8 cellular contexts compared by ENCODE assay signal in the genomic region with DNA sequence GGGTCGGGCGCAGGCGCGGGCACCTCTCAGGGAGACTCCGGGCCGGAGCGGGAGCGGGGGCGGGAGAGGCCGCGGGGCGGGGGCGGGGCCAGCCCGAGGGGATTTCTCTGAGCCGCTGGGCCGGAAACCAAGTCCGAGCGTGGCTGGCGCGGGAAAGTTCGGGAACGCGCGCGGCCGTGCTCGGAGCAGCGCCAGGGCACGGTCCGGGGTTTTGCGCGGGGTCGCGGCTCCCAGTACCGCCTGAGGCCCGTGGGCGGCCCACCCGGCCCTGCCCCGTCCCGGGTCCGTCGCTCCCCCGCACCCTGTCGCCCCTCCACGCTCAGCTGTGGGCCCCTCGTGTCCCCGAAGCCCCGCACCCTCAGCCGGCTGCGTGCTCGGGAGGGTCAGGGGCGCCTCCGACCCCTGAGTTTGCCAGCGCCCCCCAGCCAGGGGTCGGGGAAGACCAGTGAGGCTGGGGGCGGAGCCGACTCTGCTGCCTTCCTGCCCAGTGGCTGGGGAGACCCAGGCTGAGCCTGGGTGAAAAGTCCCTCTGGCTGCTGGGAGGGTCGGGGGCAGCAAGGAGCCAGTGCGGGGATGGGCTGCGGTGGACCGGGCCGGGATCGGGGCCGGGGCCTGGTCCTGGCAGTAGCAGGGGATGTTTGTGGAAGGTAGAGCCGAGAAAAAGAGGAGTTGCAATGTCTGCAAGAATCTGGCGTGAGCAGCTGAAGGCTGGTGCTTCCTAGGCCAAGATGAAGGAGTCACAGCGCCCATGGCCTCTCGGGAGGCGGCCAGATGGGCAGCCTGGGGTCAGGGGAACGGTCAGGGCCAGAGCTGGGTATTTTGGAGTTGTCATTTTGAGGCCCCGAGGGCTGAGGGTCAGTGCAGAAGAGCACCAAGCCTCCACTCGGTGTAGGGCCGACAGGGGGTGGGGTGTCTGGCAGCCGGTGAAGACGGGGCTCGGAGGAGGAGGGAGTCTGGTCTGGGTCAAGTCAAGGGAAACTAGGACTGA. TPM values are rescaled to one million over a fixed set of nuclear protein-coding genes. Genes with fewer than 3 reads are reported as not detected.
DNase-seq lines count a peak whose midpoint lies in the region; ATAC-seq and TF ChIP-seq lines count a peak whose summit lies in the region.

No MANE protein-coding gene starts in this region.

- ATAC-seq in GM19035 (IDR thresholded peaks at IDR 0.05; ENCODE audit: unreplicated experiment) = peak; percentile 23
- peak; percentile 33 for ATAC-seq in HG03175 (IDR thresholded peaks at IDR 0.05; ENCODE audit: unreplicated experiment)
- peak; percentile 41 for ATAC-seq in thoracic aorta (ENCODE audit: insufficient number of reproducible peaks, low FRiP score, low read depth)
- no peak for ATAC-seq in esophagus mucosa

- peak overlapping the region; percentile 68 for H2BK120ac ChIP-seq in mesenchymal stem cell (ENCODE audit: low read depth, low read length)

- H3K36me3 ChIP-seq in mesenchymal stem cell (ENCODE audit: control insufficient read depth in 1 of 2, insufficient read depth in 2 of 2, low read depth in 1 of 2, low read length in 2 of 2) (peaks cover 5 to 18% of the 10 kb centered on the region in 2 experiments), thoracic aorta (no peaks in the 10 kb centered on the region)

- peaks cover 9% of the 10 kb centered on the region for H3K79me1 ChIP-seq in mesenchymal stem cell (replicated peaks; ENCODE audit: low read length, poor library complexity, severe bottlenecking)

- H2BK12ac ChIP-seq in mesenchymal stem cell (ENCODE audit: low read length in 2 of 2) = peak overlapping the region in 1 of 2 experiments; percentile 43

- peak overlapping the region; percentile 68 for H2BK15ac ChIP-seq in mesenchymal stem cell (ENCODE audit: low read depth, poor library complexity, severe bottlenecking)

- no peak overlapping the region for H3K27ac ChIP-seq in mesenchymal stem cell (ENCODE audit: low read length, poor library complexity, severe bottlenecking)
- peak overlapping the region; percentile 29 to 56 for H3K27ac ChIP-seq in thoracic aorta

- H2BK5ac ChIP-seq in mesenchymal stem cell (ENCODE audit: low read depth, low read length, poor library complexity, severe bottlenecking) = no peak overlapping the region

- no peak overlapping the region for H2AK5ac ChIP-seq in mesenchymal stem cell (ENCODE audit: low read length, severe bottlenecking)

- H3K27me3 ChIP-seq in mesenchymal stem cell (ENCODE audit: control insufficient read depth in 1 of 2, insufficient read depth in 1 of 2, low read length in 2 of 2) = no peaks in the 10 kb centered on the region
- H3K27me3 ChIP-seq in thoracic aorta (replicated peaks; ENCODE audit: insufficient read depth) = no peaks in the 10 kb centered on the region

- peak overlapping the region; percentile 85 to 94 for H3K4me3 ChIP-seq in mesenchymal stem cell (ENCODE audit: insufficient read depth in 1 of 2, low read depth in 1 of 2, low read length in 2 of 2)
- H3K4me3 ChIP-seq in thoracic aorta = peak overlapping the region; percentile 74

- peak overlapping the region; percentile 89 for H3K4me2 ChIP-seq in mesenchymal stem cell (ENCODE audit: low read length, poor library complexity, severe bottlenecking)

- peaks cover 29% of the 10 kb centered on the region for H3K4me1 ChIP-seq in mesenchymal stem cell (ENCODE audit: control insufficient read depth, insufficient read depth, low read depth, low read length)
- peaks cover 3 to 24% of the 10 kb centered on the region in 2 donors for H3K4me1 ChIP-seq in thoracic aorta (ENCODE audit: control insufficient read depth in 1 of 2, low read depth in 2 of 2)

- peak overlapping the region; percentile 42 for H2AFZ ChIP-seq in mesenchymal stem cell (ENCODE audit: low read depth, low read length)

- TF ChIP-seq CTCF in thoracic aorta (IDR thresholded peaks at IDR 0.05) = no peak

- H3K14ac ChIP-seq in mesenchymal stem cell (ENCODE audit: low read length in 2 of 2) = no peak overlapping the region

- peak; percentile 46 for DNase-seq in COLO829 (ENCODE audit: low spot score)
- peak; percentile 79 for DNase-seq in T-helper 9 cell
- peak; percentile 81 for DNase-seq in ecto neural progenitor cell (ENCODE audit: low spot score)
- peak; percentile 61 for DNase-seq in mesenchymal stem cell
- DNase-seq in thoracic aorta (ENCODE audit: low spot score) = no peak

- H4K8ac ChIP-seq in mesenchymal stem cell (ENCODE audit: low read length) = peak overlapping the region; percentile 76

- peak overlapping the region in 1 of 2 experiments; percentile 54 for H3K4ac ChIP-seq in mesenchymal stem cell (ENCODE audit: low read depth in 1 of 2, low read length in 2 of 2)

- peak overlapping the region in 1 of 2 experiments; percentile 86 for H3K23ac ChIP-seq in mesenchymal stem cell (ENCODE audit: low read length in 2 of 2)

- H3K9me3 ChIP-seq in mesenchymal stem cell (ENCODE audit: control insufficient read depth, low read length) (no peaks in the 10 kb centered on the region), thoracic aorta (no peaks in the 10 kb centered on the region)

- H4K91ac ChIP-seq in mesenchymal stem cell (ENCODE audit: low read length) = peak overlapping the region; percentile 76

- 1% methylated on average over 44 of the region's 76 CpGs for WGBS in mesenchymal stem cell

- H3K9ac ChIP-seq in mesenchymal stem cell (ENCODE audit: low read length) = peak overlapping the region; percentile 84

- H3K18ac ChIP-seq in mesenchymal stem cell (ENCODE audit: low read depth in 1 of 2, low read length in 2 of 2) = peak overlapping the region; percentile 57 to 79

RNA-seq across cellular contexts. Expression of gene TRAF2, which starts 0.6 kb away (rescaled TPM):
- 5.3 TPM for polyA plus RNA-seq in mesenchymal stem cell (2013, experiment 1 of 2)
- polyA plus RNA-seq in mesenchymal stem cell (2013, experiment 2 of 2) = 4.8 TPM
- total RNA-seq in thoracic aorta = 10 to 100 TPM; 11.6 to 12.9 TPM
- total RNA-seq in esophagus mucosa = 11.1 TPM

RNA-seq across cellular contexts. Expression of gene EDF1, which starts 20.8 kb away (rescaled TPM):
- polyA plus RNA-seq in mesenchymal stem cell (2013, experiment 1 of 2) = 391 TPM
- polyA plus RNA-seq in mesenchymal stem cell (2013, experiment 2 of 2) = 389 TPM
- total RNA-seq in thoracic aorta (100 to 1,000 TPM; 200 to 240 TPM), esophagus mucosa (296 TPM)

RNA-seq across cellular contexts. Expression of gene MAMDC4, which starts 34.8 kb away (rescaled TPM):
- 1.6 TPM for polyA plus RNA-seq in mesenchymal stem cell (2013, experiment 1 of 2)
- polyA plus RNA-seq in mesenchymal stem cell (2013, experiment 2 of 2) = 2.1 TPM
- total RNA-seq in thoracic aorta = 1 to 10 TPM; 1.8 to 2.8 TPM
- total RNA-seq in esophagus mucosa = 1.3 TPM

RNA-seq across cellular contexts. Expression of gene PHPT1, which starts 37.7 kb away (rescaled TPM):
- 179 TPM for polyA plus RNA-seq in mesenchymal stem cell (2013, experiment 1 of 2)
- polyA plus RNA-seq in mesenchymal stem cell (2013, experiment 2 of 2) = 179 TPM
- total RNA-seq in thoracic aorta (10 to 100 TPM; 37.5 to 92.1 TPM), esophagus mucosa (74.4 TPM)

RNA-seq across cellular contexts. Expression of gene AJM1, which starts 44.6 kb away (rescaled TPM):
- 2.3 TPM for polyA plus RNA-seq in mesenchymal stem cell (2013, experiment 1 of 2)
- 2.4 TPM for polyA plus RNA-seq in mesenchymal stem cell (2013, experiment 2 of 2)
- total RNA-seq in thoracic aorta = 1 to 10 TPM; 7.3 to 9.2 TPM
- 1.1 TPM for total RNA-seq in esophagus mucosa
